Comparison of ENCODE assay signal across 7 cellular contexts in the genomic region with DNA sequence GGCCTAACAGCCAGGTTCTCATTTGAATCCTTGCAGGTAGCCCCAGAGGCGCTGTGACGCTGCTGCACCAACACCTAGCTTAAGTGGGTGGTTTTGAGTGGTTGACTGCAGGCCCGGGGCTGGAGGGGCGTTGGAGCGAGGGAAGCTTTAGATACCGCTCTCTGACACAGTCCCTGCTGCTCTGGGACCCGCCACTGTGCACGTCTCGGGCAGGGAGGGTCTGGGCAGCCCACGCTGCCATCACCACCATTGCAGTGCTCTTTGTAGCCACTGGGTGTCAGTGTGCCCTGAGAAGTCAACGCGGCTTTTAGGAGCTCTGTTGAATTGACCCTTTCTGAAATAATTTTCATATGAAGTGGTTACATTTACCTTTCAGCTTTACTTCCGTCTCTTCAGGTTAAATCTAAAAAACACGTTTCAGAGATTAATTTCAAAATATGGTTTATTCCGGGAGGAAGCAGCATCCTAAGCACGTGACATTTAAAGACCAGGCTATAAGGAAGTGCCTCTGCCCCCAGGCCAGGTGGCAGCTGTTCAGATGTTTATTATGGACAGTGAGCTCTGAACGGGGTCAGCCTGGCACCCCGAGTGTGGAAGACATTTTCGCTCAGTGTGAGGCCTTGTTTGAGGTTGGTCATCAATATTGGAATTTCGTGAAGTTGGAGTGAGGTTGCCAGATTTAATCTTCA. TPM values are rescaled to one million over a fixed set of nuclear protein-coding genes. Genes with fewer than 3 reads are reported as not detected.
DNase-seq lines count a peak whose midpoint lies in the region; ATAC-seq, FAIRE-seq and TF ChIP-seq lines count a peak whose summit lies in the region.

No MANE protein-coding gene starts in this region.

- no peak for TF ChIP-seq POLR2A in breast epithelium (IDR thresholded peaks at IDR 0.05)

- H2AFZ ChIP-seq in keratinocyte (ENCODE audit: control insufficient read depth, low read length), result no peak overlapping the region

- no peak overlapping the region for H3K4me2 ChIP-seq in keratinocyte (ENCODE audit: control insufficient read depth, extremely low read depth, insufficient read depth, low read depth, low read length)

- no peaks in the 10 kb centered on the region for H3K79me2 ChIP-seq in keratinocyte (ENCODE audit: control insufficient read depth, insufficient read depth, low read length)

- H3K4me1 ChIP-seq in breast epithelium (no peaks in the 10 kb centered on the region), keratinocyte (ENCODE audit: control insufficient read depth, extremely low read depth, insufficient read depth, low read length) (no peaks in the 10 kb centered on the region)

- no peak for FAIRE-seq in keratinocyte (lab: Jason Lieb, UNC)

- peak; percentile 95 for TF ChIP-seq CTCF in GM12873 (IDR thresholded peaks at IDR 0.05; ENCODE audit: insufficient read depth, low read depth, low read length, missing control alignments)
- TF ChIP-seq CTCF in VCaP (conservative IDR thresholded peaks at IDR 0.05), result peak; percentile 94
- peak; percentile 75 to 93 (median 83) for TF ChIP-seq CTCF in breast epithelium (IDR thresholded peaks at IDR 0.05)
- TF ChIP-seq CTCF in keratinocyte (optimal IDR thresholded peaks at IDR 0.05 in 1 of 3, IDR thresholded peaks at IDR 0.05 in 1 of 3, conservative IDR thresholded peaks at IDR 0.05 in 1 of 3; ENCODE audit: extremely low read depth in 1 of 3, insufficient read depth in 2 of 3, low read length in 3 of 3), result peak; percentile 93 to 97 (median 94)

- no peaks in the 10 kb centered on the region for H3K9me1 ChIP-seq in keratinocyte (ENCODE audit: control insufficient read depth, extremely low read depth, insufficient read depth, low read length)

- H3K9me3 ChIP-seq in breast epithelium, result no peaks in the 10 kb centered on the region
- H3K9me3 ChIP-seq in keratinocyte (ENCODE audit: control insufficient read depth, low read depth, low read length), result no peaks in the 10 kb centered on the region

- ATAC-seq in GM21526 (IDR thresholded peaks at IDR 0.05; ENCODE audit: low FRiP score, unreplicated experiment), result no peak

- peak overlapping the region; percentile 54 for H3K27ac ChIP-seq in VCaP
- no peak overlapping the region for H3K27ac ChIP-seq in breast epithelium
- no peak overlapping the region for H3K27ac ChIP-seq in keratinocyte (ENCODE audit: control insufficient read depth, insufficient read depth, low read length)

- intact Hi-C loops in breast epithelium (cut with DNase I; ENCODE audit: low total_unique reads), result loop anchor here (10.0 kb wide), 1 partner anchor 632 kb away; no protein-coding TSS in a partner anchor

- H3K4me3 ChIP-seq in breast epithelium (no peak overlapping the region), keratinocyte (ENCODE audit: control insufficient read depth in 2 of 3, extremely low read depth in 1 of 3, insufficient read depth in 2 of 3, low read depth in 1 of 3, low read length in 3 of 3) (no peak overlapping the region)

- no peaks in the 10 kb centered on the region for H3K27me3 ChIP-seq in breast epithelium
- H3K27me3 ChIP-seq in keratinocyte (ENCODE audit: control insufficient read depth, extremely low read depth, insufficient read depth, low read length), result no peaks in the 10 kb centered on the region

- DNase-seq in NCI-H146 (lab: John Stamatoyannopoulos, UW) (peak; percentile 44), breast epithelium (ENCODE audit: low spot score in 2 of 2) (no peak), keratinocyte (ENCODE audit: low read depth, low spot score) (no peak)
- peak; percentile 64 to 69 for DNase-seq in stimulated activated CD4-positive, alpha-beta T cell treated with anti-CD3 and anti-CD28 coated beads, Interleukin-2, amount 100 ng/mL, for 24 hours

- no peaks in the 10 kb centered on the region for H4K20me1 ChIP-seq in keratinocyte (ENCODE audit: control insufficient read depth, extremely low read depth, insufficient read depth, low read length)

- H3K9ac ChIP-seq in keratinocyte (ENCODE audit: control insufficient read depth, extremely low read depth, insufficient read depth, low read length), result no peak overlapping the region

- dilution Hi-C loops in keratinocyte (cut with MboI; ENCODE audit: extremely low pct_ligation_motif_present, low sequenced_read_pairs), result no loop called here

- no peaks in the 10 kb centered on the region for H3K36me3 ChIP-seq in breast epithelium
- peaks cover 28 to 34% of the 10 kb centered on the region in 2 experiments for H3K36me3 ChIP-seq in keratinocyte (ENCODE audit: control insufficient read depth in 2 of 2, extremely low read depth in 1 of 2, insufficient read depth in 2 of 2, low read length in 2 of 2)

RNA-seq across cellular contexts. Expression of a gene that starts 30.9 kb away (rescaled TPM):
- 10 to 100 TPM; 12.3 to 57.6 (median 21.6) TPM for total RNA-seq in breast epithelium
- 10.5 to 13.9 TPM (median 13.7 TPM) in 3 replicates for polyA plus RNA-seq in keratinocyte
- polyA plus RNA-seq in keratinocyte (2011; ENCODE audit: low read depth), result 7.1 TPM
- 14.4 and 29.8 TPM in 2 replicates for polyA plus RNA-seq in keratinocyte (2011; cell fraction: cytosol; rRNA removed)
- polyA plus RNA-seq in keratinocyte (2011; cell fraction: nucleus; rRNA removed), result 6.5 and 8.8 TPM in 2 replicates
- 5.2 and 11.0 TPM in 2 replicates for polyA plus RNA-seq in keratinocyte (2012; ENCODE audit: low replicate concordance)
- 6.7 to 10.2 TPM (median 7.7 TPM) in 3 replicates for polyA minus RNA-seq in keratinocyte
- polyA minus RNA-seq in keratinocyte (2011; cell fraction: cytosol; rRNA and poly(A)+ RNA removed), result 5.6 TPM
- polyA minus RNA-seq in keratinocyte (2011; cell fraction: nucleus; rRNA and poly(A)+ RNA removed), result 2.6 and 3.1 TPM in 2 replicates

RNA-seq across cellular contexts. Expression of a gene that starts 38.0 kb away (rescaled TPM):
- 10 to 100 TPM; 36.1 to 40.6 (median 36.4) TPM for total RNA-seq in breast epithelium
- polyA plus RNA-seq in keratinocyte, result 44.0 to 54.6 TPM (median 50.0 TPM) in 3 replicates
- polyA plus RNA-seq in keratinocyte (2011; ENCODE audit: low read depth), result 27.0 TPM
- 41.1 and 49.2 TPM in 2 replicates for polyA plus RNA-seq in keratinocyte (2011; cell fraction: cytosol; rRNA removed)
- polyA plus RNA-seq in keratinocyte (2011; cell fraction: nucleus; rRNA removed), result 38.4 and 42.4 TPM in 2 replicates
- 43.4 and 55.3 TPM in 2 replicates for polyA plus RNA-seq in keratinocyte (2012; ENCODE audit: low replicate concordance)
- 27.3 to 50.4 TPM (median 39.2 TPM) in 3 replicates for polyA minus RNA-seq in keratinocyte
- 31.7 TPM for polyA minus RNA-seq in keratinocyte (2011; cell fraction: cytosol; rRNA and poly(A)+ RNA removed)
- 11.1 and 23.3 TPM in 2 replicates for polyA minus RNA-seq in keratinocyte (2011; cell fraction: nucleus; rRNA and poly(A)+ RNA removed)

Comparison
In these comparisons a context has a peak if more than half of its experiments do, and no peak if none do; other contexts are left out.
1. DNase-seq: peak in NCI-H146 (single experiment) and stimulated activated CD4-positive, alpha-beta T cell treated with anti-CD3 and anti-CD28 coated beads, Interleukin-2, amount 100 ng/mL, for 24 hours (2 of 2); none in breast epithelium (0 of 2) and keratinocyte (single experiment).
2. Peak in every context shown above with its lines, with median percentiles within 50 percentile points of each other: CTCF ChIP-seq.